ENCODE assay signal across 9 cellular contexts in the genomic region with DNA sequence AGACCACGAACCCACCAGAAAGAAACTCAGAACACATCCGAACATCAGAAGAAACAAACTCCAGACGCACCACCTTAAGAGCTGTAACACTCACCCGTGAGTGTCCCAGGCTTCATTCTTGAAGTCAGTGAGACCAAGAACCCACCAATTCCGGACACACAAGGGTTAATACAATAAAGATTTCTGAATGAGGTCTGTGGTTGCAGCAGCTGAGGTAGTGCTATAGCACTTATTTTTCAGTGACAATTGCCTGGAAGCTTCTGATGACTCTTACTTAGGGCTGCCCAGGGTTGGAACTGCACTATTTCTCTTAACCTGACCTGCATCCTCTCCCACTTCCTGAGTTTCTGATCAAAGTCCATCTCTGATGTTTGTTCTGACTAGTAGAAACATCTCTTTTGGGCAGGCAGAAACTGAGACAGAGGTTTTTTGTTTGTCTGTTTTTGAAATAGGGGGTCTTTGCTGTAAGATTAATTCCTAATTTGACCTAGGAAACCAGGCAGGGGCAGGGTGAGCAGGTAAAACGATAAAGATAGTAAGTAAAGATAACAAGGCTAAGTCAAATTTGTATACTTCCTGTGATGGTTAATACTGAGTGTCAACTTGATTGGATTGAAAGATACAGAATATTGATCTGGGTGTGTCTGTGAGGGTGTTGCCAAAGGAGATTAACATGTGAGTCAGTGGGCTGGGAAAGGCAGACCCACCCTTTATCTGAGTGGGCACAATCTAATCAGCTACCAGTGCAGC.
DNase-seq lines count a peak whose midpoint lies in the region; ATAC-seq, FAIRE-seq and TF ChIP-seq lines count a peak whose summit lies in the region.
"Had no signal": no experiment of that assay in that cellular context is flagged by ENCODE, and none has a peak within 500 bp of the region (broad histone marks: within the 10 kb centered on the region; RNA-seq: fewer than 3 reads in every experiment).

No MANE protein-coding gene starts in this region.

- DNase-seq in AG20443 (ENCODE audit: low spot score) (peak; percentile 9), RCC 7860 (ENCODE audit: low spot score) (peak; percentile 93), epithelial cell of esophagus (ENCODE audit: low read depth) (peak; percentile 17), mesendoderm (no peak)
- no peak for DNase-seq in activated effector memory CD4-positive, alpha-beta T cell treated with Interleukin-2 at 50 U/mL for 16 hours
- DNase-seq: KG1 had no signal

- no peak overlapping the region for H3K56ac ChIP-seq in mesendoderm (ENCODE audit: low read length)

- no peaks in the 10 kb centered on the region for H3K27me3 ChIP-seq in mesendoderm (ENCODE audit: insufficient read depth, low read length, poor library complexity)

- H3K9ac ChIP-seq in mesendoderm (ENCODE audit: low read length) = no peak overlapping the region

- H3K23ac ChIP-seq in mesendoderm (ENCODE audit: low read length) = no peak overlapping the region

- peak; percentile 83 for FAIRE-seq in RCC 7860 (lab: Jason Lieb, UNC)

- H3K4me2 ChIP-seq in mesendoderm (ENCODE audit: low read length) = no peak overlapping the region

- no peak overlapping the region for H4K8ac ChIP-seq in mesendoderm (ENCODE audit: low read depth, low read length)

- H2AK5ac ChIP-seq in mesendoderm (ENCODE audit: low read length) = no peak overlapping the region

- no peaks in the 10 kb centered on the region for H3K79me1 ChIP-seq in mesendoderm (ENCODE audit: low read length)

- WGBS in mesendoderm (ENCODE audit: extremely low coverage, insufficient coverage, low lambda C conversion rate) = no CpG with 5 or more reads among the region's 6 CpGs

- H3K36me3 ChIP-seq in mesendoderm (ENCODE audit: control insufficient read depth, insufficient read depth, low read length) = no peaks in the 10 kb centered on the region

- TF ChIP-seq CTCF in epithelial cell of esophagus (IDR thresholded peaks at IDR 0.05; ENCODE audit: insufficient read depth, low read depth, low read length, missing control alignments) = no peak

- no peak overlapping the region for H3K27ac ChIP-seq in mesendoderm (ENCODE audit: low read depth, low read length)

- no peaks in the 10 kb centered on the region for H3K4me1 ChIP-seq in mesendoderm (ENCODE audit: control insufficient read depth, low read depth, low read length)

- H3K18ac ChIP-seq in mesendoderm (ENCODE audit: low read length) = no peak overlapping the region

- peak; percentile 60 for ATAC-seq in GM19468 (IDR thresholded peaks at IDR 0.05; ENCODE audit: extremely low read depth, unreplicated experiment)
- ATAC-seq in HG03095 (IDR thresholded peaks at IDR 0.05; ENCODE audit: unreplicated experiment) = no peak
- ATAC-seq in HG02852 (IDR thresholded peaks at IDR 0.05; ENCODE audit: unreplicated experiment) = no peak

- H3K79me2 ChIP-seq in mesendoderm (ENCODE audit: control insufficient read depth, insufficient read depth, low read length) = no peaks in the 10 kb centered on the region

- no peak overlapping the region for H3K4me3 ChIP-seq in epithelial cell of esophagus (ENCODE audit: low read length)
- H3K4me3 ChIP-seq in mesendoderm (ENCODE audit: low read length) = no peak overlapping the region

- no peak overlapping the region for H2BK120ac ChIP-seq in mesendoderm (ENCODE audit: low read depth, low read length)

- H4K5ac ChIP-seq in mesendoderm (ENCODE audit: low read length) = no peak overlapping the region

- no peak overlapping the region for H2BK5ac ChIP-seq in mesendoderm (ENCODE audit: low read length)

- no peak overlapping the region for H3K4ac ChIP-seq in mesendoderm (ENCODE audit: low read depth, low read length)

- no peak overlapping the region for H2BK15ac ChIP-seq in mesendoderm (replicated peaks; ENCODE audit: low read depth)

Comparison
In these comparisons a context has a peak if more than half of its experiments do, and no peak if none do; other contexts are left out.
1. DNase-seq: peak in AG20443 (single experiment), RCC 7860 (single experiment) and epithelial cell of esophagus (single experiment); none in activated effector memory CD4-positive, alpha-beta T cell treated with Interleukin-2 at 50 U/mL for 16 hours (single experiment) and mesendoderm (single experiment).